1 cellular context compared by ENCODE assay signal in the genomic region with DNA sequence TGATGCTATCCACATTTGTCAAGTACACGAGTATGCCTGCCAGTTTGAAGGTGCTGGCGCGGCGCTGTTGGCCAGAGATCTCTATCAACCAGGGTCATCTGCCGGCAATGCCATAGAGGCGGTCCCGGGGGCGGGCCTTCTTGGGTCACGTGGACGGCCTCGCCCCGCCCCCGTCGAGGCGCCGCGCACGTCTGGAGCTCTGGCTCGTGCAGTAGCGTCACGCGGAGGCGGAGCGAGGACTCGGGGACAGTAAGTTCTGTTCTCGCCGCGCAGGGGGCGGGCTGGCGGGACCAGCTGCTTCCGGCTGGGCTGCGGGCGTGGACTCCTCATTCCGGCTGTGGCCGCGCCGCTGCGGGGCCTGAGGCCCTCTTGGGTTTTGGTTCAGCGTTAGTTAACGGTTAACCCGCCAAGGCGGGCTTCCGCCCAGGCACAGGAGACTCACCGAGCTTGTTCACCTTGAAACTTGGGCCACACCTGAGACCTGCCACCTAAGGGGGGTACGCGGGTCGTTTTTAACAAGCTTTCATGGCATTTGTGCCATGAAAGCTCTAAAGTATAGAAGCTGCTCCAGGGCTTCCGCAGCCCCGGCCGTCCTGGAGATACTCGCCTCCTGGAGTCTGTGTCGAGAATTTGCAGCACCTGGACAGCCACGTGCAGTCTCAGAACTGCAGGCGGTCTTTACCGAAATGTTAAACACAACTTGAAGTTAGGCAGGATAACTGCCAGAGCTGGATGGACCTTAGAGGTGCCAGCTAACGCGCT.
TF ChIP-seq lines count a peak whose summit lies in the region.

A gene (plus strand): TSS at position 209 of the 762 bp plus-strand sequence. CDS start 5,495 bp downstream, outside the sequence.

TF ChIP-seq in HEK293, 187 proteins besides CTCF, POLR2A, EP300 and RAD21 (continued from another document and continues in another):
- TF ChIP-seq, protein P1, sequence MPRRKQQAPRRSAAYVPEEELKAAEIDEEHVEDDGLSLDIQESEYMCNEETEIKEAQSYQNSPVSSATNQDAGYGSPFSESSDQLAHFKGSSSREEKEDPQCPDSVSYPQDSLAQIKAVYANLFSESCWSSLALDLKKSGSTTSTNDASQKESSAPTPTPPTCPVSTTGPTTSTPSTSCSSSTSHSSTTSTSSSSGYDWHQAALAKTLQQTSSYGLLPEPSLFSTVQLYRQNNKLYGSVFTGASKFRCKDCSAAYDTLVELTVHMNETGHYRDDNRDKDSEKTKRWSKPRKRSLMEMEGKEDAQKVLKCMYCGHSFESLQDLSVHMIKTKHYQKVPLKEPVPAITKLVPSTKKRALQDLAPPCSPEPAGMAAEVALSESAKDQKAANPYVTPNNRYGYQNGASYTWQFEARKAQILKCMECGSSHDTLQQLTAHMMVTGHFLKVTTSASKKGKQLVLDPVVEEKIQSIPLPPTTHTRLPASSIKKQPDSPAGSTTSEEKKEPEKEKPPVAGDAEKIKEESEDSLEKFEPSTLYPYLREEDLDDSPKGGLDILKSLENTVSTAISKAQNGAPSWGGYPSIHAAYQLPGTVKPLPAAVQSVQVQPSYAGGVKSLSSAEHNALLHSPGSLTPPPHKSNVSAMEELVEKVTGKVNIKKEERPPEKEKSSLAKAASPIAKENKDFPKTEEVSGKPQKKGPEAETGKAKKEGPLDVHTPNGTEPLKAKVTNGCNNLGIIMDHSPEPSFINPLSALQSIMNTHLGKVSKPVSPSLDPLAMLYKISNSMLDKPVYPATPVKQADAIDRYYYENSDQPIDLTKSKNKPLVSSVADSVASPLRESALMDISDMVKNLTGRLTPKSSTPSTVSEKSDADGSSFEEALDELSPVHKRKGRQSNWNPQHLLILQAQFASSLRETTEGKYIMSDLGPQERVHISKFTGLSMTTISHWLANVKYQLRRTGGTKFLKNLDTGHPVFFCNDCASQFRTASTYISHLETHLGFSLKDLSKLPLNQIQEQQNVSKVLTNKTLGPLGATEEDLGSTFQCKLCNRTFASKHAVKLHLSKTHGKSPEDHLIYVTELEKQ (tag by site-specific recombination; IDR thresholded peaks at IDR 0.05; ENCODE audit: borderline replicate concordance), result no peak
- TF ChIP-seq SALL2 (tag by site-specific recombination; IDR thresholded peaks at IDR 0.05; ENCODE audit: borderline replicate concordance) (no peak), ZNF391 (tag by site-specific recombination; IDR thresholded peaks at IDR 0.05; ENCODE audit: borderline replicate concordance, low read depth) (peak; percentile 72; the same call in 1 of the 2 replicates), ZNF121 (tag by site-specific recombination; IDR thresholded peaks at IDR 0.05) (no peak), ZNF23 (tag by site-specific recombination; IDR thresholded peaks at IDR 0.05; ENCODE audit: borderline replicate concordance) (no peak), ZNF510 (tag by site-specific recombination; IDR thresholded peaks at IDR 0.05; ENCODE audit: insufficient replicate concordance) (no peak), ZNF621 (tag by site-specific recombination; IDR thresholded peaks at IDR 0.05) (no peak), ZNF394 (tag by site-specific recombination; IDR thresholded peaks at IDR 0.05; ENCODE audit: borderline replicate concordance) (peak; percentile 52; the same call in 1 of the 2 replicates), ZNF600 (tag by site-specific recombination; IDR thresholded peaks at IDR 0.05) (peak; percentile 35), ZSCAN30 (tag by site-specific recombination; IDR thresholded peaks at IDR 0.05) (peak; percentile 84), ZNF571 (tag by site-specific recombination; IDR thresholded peaks at IDR 0.05) (no peak), ZNF843 (tag by site-specific recombination; IDR thresholded peaks at IDR 0.05) (peak; percentile 42), ZXDB (tag by site-specific recombination; IDR thresholded peaks at IDR 0.05) (peak; percentile 79), ZNF239 (tag by site-specific recombination; IDR thresholded peaks at IDR 0.05) (no peak), ZNF629 (tag by site-specific recombination; IDR thresholded peaks at IDR 0.05) (peak; percentile 75), ZFP69B (tag by site-specific recombination; IDR thresholded peaks at IDR 0.05) (peak; percentile 25; the same call in 1 of the 2 replicates), BCL11A (tag by site-specific recombination; IDR thresholded peaks at IDR 0.05; ENCODE audit: low read depth) (no peak), KLF8 (tag by site-specific recombination; IDR thresholded peaks at IDR 0.05) (peak; percentile 58), ZIC2 (tag by site-specific recombination; IDR thresholded peaks at IDR 0.05) (no peak; the same call in 1 of the 2 replicates), ZBTB20 (tag by site-specific recombination; IDR thresholded peaks at IDR 0.05) (peak; percentile 79), ZNF501 (tag by site-specific recombination; IDR thresholded peaks at IDR 0.05) (peak; percentile 70), ZFP3 (tag by site-specific recombination; IDR thresholded peaks at IDR 0.05; ENCODE audit: low read depth) (no peak), ZNF2 (tag by site-specific recombination; IDR thresholded peaks at IDR 0.05) (no peak)
- TF ChIP-seq, protein P2, sequence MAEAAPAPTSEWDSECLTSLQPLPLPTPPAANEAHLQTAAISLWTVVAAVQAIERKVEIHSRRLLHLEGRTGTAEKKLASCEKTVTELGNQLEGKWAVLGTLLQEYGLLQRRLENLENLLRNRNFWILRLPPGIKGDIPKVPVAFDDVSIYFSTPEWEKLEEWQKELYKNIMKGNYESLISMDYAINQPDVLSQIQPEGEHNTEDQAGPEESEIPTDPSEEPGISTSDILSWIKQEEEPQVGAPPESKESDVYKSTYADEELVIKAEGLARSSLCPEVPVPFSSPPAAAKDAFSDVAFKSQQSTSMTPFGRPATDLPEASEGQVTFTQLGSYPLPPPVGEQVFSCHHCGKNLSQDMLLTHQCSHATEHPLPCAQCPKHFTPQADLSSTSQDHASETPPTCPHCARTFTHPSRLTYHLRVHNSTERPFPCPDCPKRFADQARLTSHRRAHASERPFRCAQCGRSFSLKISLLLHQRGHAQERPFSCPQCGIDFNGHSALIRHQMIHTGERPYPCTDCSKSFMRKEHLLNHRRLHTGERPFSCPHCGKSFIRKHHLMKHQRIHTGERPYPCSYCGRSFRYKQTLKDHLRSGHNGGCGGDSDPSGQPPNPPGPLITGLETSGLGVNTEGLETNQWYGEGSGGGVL (tag by site-specific recombination; IDR thresholded peaks at IDR 0.05), result no peak
- TF ChIP-seq, protein P3, sequence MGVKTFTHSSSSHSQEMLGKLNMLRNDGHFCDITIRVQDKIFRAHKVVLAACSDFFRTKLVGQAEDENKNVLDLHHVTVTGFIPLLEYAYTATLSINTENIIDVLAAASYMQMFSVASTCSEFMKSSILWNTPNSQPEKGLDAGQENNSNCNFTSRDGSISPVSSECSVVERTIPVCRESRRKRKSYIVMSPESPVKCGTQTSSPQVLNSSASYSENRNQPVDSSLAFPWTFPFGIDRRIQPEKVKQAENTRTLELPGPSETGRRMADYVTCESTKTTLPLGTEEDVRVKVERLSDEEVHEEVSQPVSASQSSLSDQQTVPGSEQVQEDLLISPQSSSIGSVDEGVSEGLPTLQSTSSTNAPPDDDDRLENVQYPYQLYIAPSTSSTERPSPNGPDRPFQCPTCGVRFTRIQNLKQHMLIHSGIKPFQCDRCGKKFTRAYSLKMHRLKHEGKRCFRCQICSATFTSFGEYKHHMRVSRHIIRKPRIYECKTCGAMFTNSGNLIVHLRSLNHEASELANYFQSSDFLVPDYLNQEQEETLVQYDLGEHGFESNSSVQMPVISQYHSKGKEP (tag by site-specific recombination; IDR thresholded peaks at IDR 0.05), result no peak
- TF ChIP-seq, protein P4, sequence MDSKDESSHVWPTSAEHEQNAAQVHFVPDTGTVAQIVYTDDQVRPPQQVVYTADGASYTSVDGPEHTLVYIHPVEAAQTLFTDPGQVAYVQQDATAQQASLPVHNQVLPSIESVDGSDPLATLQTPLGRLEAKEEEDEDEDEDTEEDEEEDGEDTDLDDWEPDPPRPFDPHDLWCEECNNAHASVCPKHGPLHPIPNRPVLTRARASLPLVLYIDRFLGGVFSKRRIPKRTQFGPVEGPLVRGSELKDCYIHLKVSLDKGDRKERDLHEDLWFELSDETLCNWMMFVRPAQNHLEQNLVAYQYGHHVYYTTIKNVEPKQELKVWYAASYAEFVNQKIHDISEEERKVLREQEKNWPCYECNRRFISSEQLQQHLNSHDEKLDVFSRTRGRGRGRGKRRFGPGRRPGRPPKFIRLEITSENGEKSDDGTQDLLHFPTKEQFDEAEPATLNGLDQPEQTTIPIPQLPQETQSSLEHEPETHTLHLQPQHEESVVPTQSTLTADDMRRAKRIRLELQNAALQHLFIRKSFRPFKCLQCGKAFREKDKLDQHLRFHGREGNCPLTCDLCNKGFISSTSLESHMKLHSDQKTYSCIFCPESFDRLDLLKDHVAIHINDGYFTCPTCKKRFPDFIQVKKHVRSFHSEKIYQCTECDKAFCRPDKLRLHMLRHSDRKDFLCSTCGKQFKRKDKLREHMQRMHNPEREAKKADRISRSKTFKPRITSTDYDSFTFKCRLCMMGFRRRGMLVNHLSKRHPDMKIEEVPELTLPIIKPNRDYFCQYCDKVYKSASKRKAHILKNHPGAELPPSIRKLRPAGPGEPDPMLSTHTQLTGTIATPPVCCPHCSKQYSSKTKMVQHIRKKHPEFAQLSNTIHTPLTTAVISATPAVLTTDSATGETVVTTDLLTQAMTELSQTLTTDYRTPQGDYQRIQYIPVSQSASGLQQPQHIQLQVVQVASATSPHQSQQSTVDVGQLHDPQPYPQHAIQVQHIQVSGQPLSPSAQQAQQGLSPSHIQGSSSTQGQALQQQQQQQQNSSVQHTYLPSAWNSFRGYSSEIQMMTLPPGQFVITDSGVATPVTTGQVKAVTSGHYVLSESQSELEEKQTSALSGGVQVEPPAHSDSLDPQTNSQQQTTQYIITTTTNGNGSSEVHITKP (tag by site-specific recombination; IDR thresholded peaks at IDR 0.05), result peak; percentile 60
- TF ChIP-seq, protein P5, sequence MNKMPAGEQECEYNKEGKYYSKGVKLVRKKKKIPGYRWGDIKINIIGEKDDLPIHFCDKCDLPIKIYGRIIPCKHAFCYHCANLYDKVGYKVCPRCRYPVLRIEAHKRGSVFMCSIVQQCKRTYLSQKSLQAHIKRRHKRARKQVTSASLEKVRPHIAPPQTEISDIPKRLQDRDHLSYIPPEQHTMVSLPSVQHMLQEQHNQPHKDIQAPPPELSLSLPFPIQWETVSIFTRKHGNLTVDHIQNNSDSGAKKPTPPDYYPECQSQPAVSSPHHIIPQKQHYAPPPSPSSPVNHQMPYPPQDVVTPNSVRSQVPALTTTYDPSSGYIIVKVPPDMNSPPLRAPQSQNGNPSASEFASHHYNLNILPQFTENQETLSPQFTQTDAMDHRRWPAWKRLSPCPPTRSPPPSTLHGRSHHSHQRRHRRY (tag by site-specific recombination; IDR thresholded peaks at IDR 0.05), result no peak
- TF ChIP-seq, protein P6, sequence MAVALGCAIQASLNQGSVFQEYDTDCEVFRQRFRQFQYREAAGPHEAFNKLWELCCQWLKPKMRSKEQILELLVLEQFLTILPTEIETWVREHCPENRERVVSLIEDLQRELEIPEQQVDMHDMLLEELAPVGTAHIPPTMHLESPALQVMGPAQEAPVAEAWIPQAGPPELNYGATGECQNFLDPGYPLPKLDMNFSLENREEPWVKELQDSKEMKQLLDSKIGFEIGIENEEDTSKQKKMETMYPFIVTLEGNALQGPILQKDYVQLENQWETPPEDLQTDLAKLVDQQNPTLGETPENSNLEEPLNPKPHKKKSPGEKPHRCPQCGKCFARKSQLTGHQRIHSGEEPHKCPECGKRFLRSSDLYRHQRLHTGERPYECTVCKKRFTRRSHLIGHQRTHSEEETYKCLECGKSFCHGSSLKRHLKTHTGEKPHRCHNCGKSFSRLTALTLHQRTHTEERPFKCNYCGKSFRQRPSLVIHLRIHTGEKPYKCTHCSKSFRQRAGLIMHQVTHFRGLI (tag by site-specific recombination; IDR thresholded peaks at IDR 0.05), result peak; percentile 78
- TF ChIP-seq, protein P7, sequence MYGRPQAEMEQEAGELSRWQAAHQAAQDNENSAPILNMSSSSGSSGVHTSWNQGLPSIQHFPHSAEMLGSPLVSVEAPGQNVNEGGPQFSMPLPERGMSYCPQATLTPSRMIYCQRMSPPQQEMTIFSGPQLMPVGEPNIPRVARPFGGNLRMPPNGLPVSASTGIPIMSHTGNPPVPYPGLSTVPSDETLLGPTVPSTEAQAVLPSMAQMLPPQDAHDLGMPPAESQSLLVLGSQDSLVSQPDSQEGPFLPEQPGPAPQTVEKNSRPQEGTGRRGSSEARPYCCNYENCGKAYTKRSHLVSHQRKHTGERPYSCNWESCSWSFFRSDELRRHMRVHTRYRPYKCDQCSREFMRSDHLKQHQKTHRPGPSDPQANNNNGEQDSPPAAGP (tag by site-specific recombination; IDR thresholded peaks at IDR 0.05), result 0 out of 2 replicates have a peak, but pooled peaks have one; percentile 22
- TF ChIP-seq, protein P8, sequence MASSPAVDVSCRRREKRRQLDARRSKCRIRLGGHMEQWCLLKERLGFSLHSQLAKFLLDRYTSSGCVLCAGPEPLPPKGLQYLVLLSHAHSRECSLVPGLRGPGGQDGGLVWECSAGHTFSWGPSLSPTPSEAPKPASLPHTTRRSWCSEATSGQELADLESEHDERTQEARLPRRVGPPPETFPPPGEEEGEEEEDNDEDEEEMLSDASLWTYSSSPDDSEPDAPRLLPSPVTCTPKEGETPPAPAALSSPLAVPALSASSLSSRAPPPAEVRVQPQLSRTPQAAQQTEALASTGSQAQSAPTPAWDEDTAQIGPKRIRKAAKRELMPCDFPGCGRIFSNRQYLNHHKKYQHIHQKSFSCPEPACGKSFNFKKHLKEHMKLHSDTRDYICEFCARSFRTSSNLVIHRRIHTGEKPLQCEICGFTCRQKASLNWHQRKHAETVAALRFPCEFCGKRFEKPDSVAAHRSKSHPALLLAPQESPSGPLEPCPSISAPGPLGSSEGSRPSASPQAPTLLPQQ (tag by site-specific recombination; IDR thresholded peaks at IDR 0.05), result peak; percentile 7; the same call in 1 of the 2 replicates
- TF ChIP-seq, protein P9, sequence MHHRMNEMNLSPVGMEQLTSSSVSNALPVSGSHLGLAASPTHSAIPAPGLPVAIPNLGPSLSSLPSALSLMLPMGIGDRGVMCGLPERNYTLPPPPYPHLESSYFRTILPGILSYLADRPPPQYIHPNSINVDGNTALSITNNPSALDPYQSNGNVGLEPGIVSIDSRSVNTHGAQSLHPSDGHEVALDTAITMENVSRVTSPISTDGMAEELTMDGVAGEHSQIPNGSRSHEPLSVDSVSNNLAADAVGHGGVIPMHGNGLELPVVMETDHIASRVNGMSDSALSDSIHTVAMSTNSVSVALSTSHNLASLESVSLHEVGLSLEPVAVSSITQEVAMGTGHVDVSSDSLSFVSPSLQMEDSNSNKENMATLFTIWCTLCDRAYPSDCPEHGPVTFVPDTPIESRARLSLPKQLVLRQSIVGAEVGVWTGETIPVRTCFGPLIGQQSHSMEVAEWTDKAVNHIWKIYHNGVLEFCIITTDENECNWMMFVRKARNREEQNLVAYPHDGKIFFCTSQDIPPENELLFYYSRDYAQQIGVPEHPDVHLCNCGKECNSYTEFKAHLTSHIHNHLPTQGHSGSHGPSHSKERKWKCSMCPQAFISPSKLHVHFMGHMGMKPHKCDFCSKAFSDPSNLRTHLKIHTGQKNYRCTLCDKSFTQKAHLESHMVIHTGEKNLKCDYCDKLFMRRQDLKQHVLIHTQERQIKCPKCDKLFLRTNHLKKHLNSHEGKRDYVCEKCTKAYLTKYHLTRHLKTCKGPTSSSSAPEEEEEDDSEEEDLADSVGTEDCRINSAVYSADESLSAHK (tag by site-specific recombination; IDR thresholded peaks at IDR 0.05), result 0 out of 2 replicates have a peak, but pooled peaks have one; percentile 8
- TF ChIP-seq, protein P10, sequence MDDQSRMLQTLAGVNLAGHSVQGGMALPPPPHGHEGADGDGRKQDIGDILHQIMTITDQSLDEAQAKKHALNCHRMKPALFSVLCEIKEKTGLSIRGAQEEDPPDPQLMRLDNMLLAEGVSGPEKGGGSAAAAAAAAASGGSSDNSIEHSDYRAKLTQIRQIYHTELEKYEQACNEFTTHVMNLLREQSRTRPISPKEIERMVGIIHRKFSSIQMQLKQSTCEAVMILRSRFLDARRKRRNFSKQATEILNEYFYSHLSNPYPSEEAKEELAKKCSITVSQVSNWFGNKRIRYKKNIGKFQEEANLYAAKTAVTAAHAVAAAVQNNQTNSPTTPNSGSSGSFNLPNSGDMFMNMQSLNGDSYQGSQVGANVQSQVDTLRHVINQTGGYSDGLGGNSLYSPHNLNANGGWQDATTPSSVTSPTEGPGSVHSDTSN (CRISPR knock-in tag; IDR thresholded peaks at IDR 0.05), result 0 out of 2 replicates have a peak, but pooled peaks have one; percentile 3
